9 cellular contexts compared by ENCODE assay signal in genomic region chr12:24822121-24822899, GRCh38.
DNase-seq lines count a peak whose midpoint lies in the region; ATAC-seq, FAIRE-seq and TF ChIP-seq lines count a peak whose summit lies in the region.
"Had no signal": no experiment of that assay in that cellular context is flagged by ENCODE, and none has a peak within 500 bp of the region (broad histone marks: within the 10 kb centered on the region; RNA-seq: fewer than 3 reads in every experiment).

No MANE protein-coding gene starts in this region.

- CTCF ChIA-PET in AG04449 (lab: Yijun Ruan, JAX): interaction anchor here (1.0 kb wide), 1 partner anchor 11 kb away, joined by 3 read pairs; no protein-coding TSS in a partner anchor

- H3K4me1 ChIP-seq in esophagus muscularis mucosa: peaks cover 0 to 9% (median 0%) of the 10 kb centered on the region in 4 donors

- TF ChIP-seq CTCF in AG04449 (IDR thresholded peaks at IDR 0.05; ENCODE audit: insufficient read depth, low read length, missing control alignments) (no peak), bronchial epithelial cell (IDR thresholded peaks at IDR 0.05; ENCODE audit: insufficient read depth, low read length, severe bottlenecking) (no peak), esophagus muscularis mucosa (IDR thresholded peaks at IDR 0.05) (no peak)

- H3K36me3 ChIP-seq in bronchial epithelial cell (ENCODE audit: control insufficient read depth, insufficient read depth, low read length) (no peaks in the 10 kb centered on the region), esophagus muscularis mucosa (no peaks in the 10 kb centered on the region)

- WGBS in esophagus muscularis mucosa: 60% methylated on average over 5 of the region's 5 CpGs

- ATAC-seq in GM19025 (IDR thresholded peaks at IDR 0.05; ENCODE audit: low read depth, unreplicated experiment): peak; percentile 72
- ATAC-seq in HG03064 (IDR thresholded peaks at IDR 0.05; ENCODE audit: low read depth, unreplicated experiment): peak; percentile 60

- no peak for TF ChIP-seq POLR2A in esophagus muscularis mucosa (IDR thresholded peaks at IDR 0.05; ENCODE audit: low read depth)

- no peak for FAIRE-seq in bronchial epithelial cell (lab: Jason Lieb, UNC)

- DNase-seq in AG04449 (ENCODE audit: low read depth, low spot score) (peak; percentile 66), bronchial epithelial cell (ENCODE audit: low read depth) (peak; percentile 56), NCI-H526 treated with DMSO at 0.1 percent for 48 hours (lab: John Stamatoyannopoulos, UW) (no peak), esophagus muscularis mucosa (ENCODE audit: extremely low spot score) (no peak), NCI-H2196 (lab: John Stamatoyannopoulos, UW; ENCODE audit: unreplicated experiment) (no peak)
- DNase-seq in stimulated activated CD4-positive, alpha-beta T cell treated with anti-CD3 and anti-CD28 coated beads, Interleukin-1b, Interleukin-23, amount 100 ng/mL, for 48 hours: no peak

- no peak overlapping the region for H3K4me3 ChIP-seq in AG04449 (ENCODE audit: low read depth, low read length)
- H3K4me3 ChIP-seq in bronchial epithelial cell (ENCODE audit: low read depth, low read length): no peak overlapping the region
- no peak overlapping the region for H3K4me3 ChIP-seq in esophagus muscularis mucosa
- H3K4me3 ChIP-seq: SK-N-MC had no signal

- H3K9me3 ChIP-seq in esophagus muscularis mucosa: no peaks in the 10 kb centered on the region

- TF ChIP-seq EP300 in esophagus muscularis mucosa (IDR thresholded peaks at IDR 0.05): no peak

- intact Hi-C loops in esophagus muscularis mucosa (cut with DNase I): no loop called here

- no peak overlapping the region for H3K27ac ChIP-seq in esophagus muscularis mucosa (replicated peaks in 1 of 4)

- H3K27me3 ChIP-seq in bronchial epithelial cell (ENCODE audit: control insufficient read depth, insufficient read depth, low read length): no peaks in the 10 kb centered on the region
- H3K27me3 ChIP-seq in esophagus muscularis mucosa: no peaks in the 10 kb centered on the region

- POLR2A ChIA-PET in AG04449 (lab: Yijun Ruan, JAX): no interaction called here

Comparison
In these comparisons a context has a peak if more than half of its experiments do, and no peak if none do; other contexts are left out.
1. DNase-seq: peak in AG04449 (single experiment) and bronchial epithelial cell (single experiment); none in stimulated activated CD4-positive, alpha-beta T cell treated with anti-CD3 and anti-CD28 coated beads, Interleukin-1b, Interleukin-23, amount 100 ng/mL, for 48 hours (single experiment), NCI-H526 treated with DMSO at 0.1 percent for 48 hours (single experiment), esophagus muscularis mucosa (single experiment) and NCI-H2196 (single experiment).